10 cellular contexts compared by ENCODE assay signal in genomic region chr12:6602526-6602925, GRCh38. TPM values are rescaled to one million over a fixed set of nuclear protein-coding genes. Genes with fewer than 3 reads are reported as not detected.
DNase-seq lines count a peak whose midpoint lies in the region; ATAC-seq, FAIRE-seq and TF ChIP-seq lines count a peak whose summit lies in the region.
"Had no signal": no experiment of that assay in that cellular context is flagged by ENCODE, and none has a peak within 500 bp of the region (broad histone marks: within the 10 kb centered on the region; RNA-seq: fewer than 3 reads in every experiment).

No MANE protein-coding gene starts in this region.

- no peak for ATAC-seq in stimulated activated naive CD8-positive, alpha-beta T cell treated with anti-CD3 and anti-CD28 coated beads, Interleukin-15, amount 100 ng/mL, for 72 hours

- H3K9me3 Mint-ChIP-seq in T-helper 1 cell treated with Interleukin-12 subunit alpha and Interleukin-12 subunit beta and Interleukin-4 antibody, amounts not matched to agents 30 μg/mL and 1 μg/mL, for 36 hours, result no peaks in the 10 kb centered on the region
- no peaks in the 10 kb centered on the region for H3K9me3 Mint-ChIP-seq in activated CD4-positive, alpha-beta memory T cell treated with anti-CD3 and anti-CD28 coated beads for 36 hours
- H3K9me3 Mint-ChIP-seq in glutamatergic neuron (ENCODE audit: unreplicated experiment), result peaks cover 33% of the 10 kb centered on the region
- no peaks in the 10 kb centered on the region for H3K9me3 Mint-ChIP-seq in stimulated activated naive CD8-positive, alpha-beta T cell treated with anti-CD3 and anti-CD28 coated beads, Interleukin-15, amount 100 ng/mL, for 72 hours

- no peak for TF ChIP-seq CTCF in glutamatergic neuron (IDR thresholded peaks at IDR 0.05; ENCODE audit: partially characterized antibody, unreplicated experiment)

- intact Hi-C loops in activated CD4-positive, alpha-beta memory T cell treated with anti-CD3 and anti-CD28 coated beads for 36 hours (cut with micrococcal nuclease), result no loop called here

- H3K4me3 Mint-ChIP-seq in T-helper 1 cell treated with Interleukin-12 subunit alpha and Interleukin-12 subunit beta and Interleukin-4 antibody, amounts not matched to agents 30 μg/mL and 1 μg/mL, for 36 hours, result no peak overlapping the region
- peak overlapping the region; percentile 56 for H3K4me3 Mint-ChIP-seq in activated CD4-positive, alpha-beta memory T cell treated with anti-CD3 and anti-CD28 coated beads for 36 hours
- H3K4me3 Mint-ChIP-seq in glutamatergic neuron (ENCODE audit: unreplicated experiment), result peak overlapping the region; percentile 100
- H3K4me3 Mint-ChIP-seq in stimulated activated naive CD8-positive, alpha-beta T cell treated with anti-CD3 and anti-CD28 coated beads, Interleukin-15, amount 100 ng/mL, for 72 hours, result peak overlapping the region in 1 of 2 donors; percentile 84

- POLR2A ChIA-PET in activated CD4-positive, alpha-beta memory T cell treated with anti-CD3 and anti-CD28 coated beads for 36 hours (lab: Charles Lee), result interaction anchor here (0.6 to 1.2 kb wide), 4 partner anchors 28 to 341 kb away, joined by 3 to 6 read pairs (median 3); partner anchors contain the start of genes C12orf57 and RNU7-1

- CTCF ChIA-PET in activated CD4-positive, alpha-beta memory T cell treated with anti-CD3 and anti-CD28 coated beads for 36 hours (lab: Charles Lee), result interaction anchor here (0.7 to 1.9 kb wide), 5 partner anchors 14 to 176 kb away, joined by 3 to 6 read pairs (median 4); no protein-coding TSS in a partner anchor

- H3K27me3 Mint-ChIP-seq in T-helper 1 cell treated with Interleukin-12 subunit alpha and Interleukin-12 subunit beta and Interleukin-4 antibody, amounts not matched to agents 30 μg/mL and 1 μg/mL, for 36 hours (ENCODE audit: low read depth), result no peaks in the 10 kb centered on the region
- H3K27me3 Mint-ChIP-seq in activated CD4-positive, alpha-beta memory T cell treated with anti-CD3 and anti-CD28 coated beads for 36 hours, result no peaks in the 10 kb centered on the region
- H3K27me3 Mint-ChIP-seq in glutamatergic neuron (ENCODE audit: unreplicated experiment), result peaks cover 25% of the 10 kb centered on the region
- H3K27me3 Mint-ChIP-seq in stimulated activated naive CD8-positive, alpha-beta T cell treated with anti-CD3 and anti-CD28 coated beads, Interleukin-15, amount 100 ng/mL, for 72 hours, result no peaks in the 10 kb centered on the region

- H3K4me1 Mint-ChIP-seq in T-helper 1 cell treated with Interleukin-12 subunit alpha and Interleukin-12 subunit beta and Interleukin-4 antibody, amounts not matched to agents 30 μg/mL and 1 μg/mL, for 36 hours (ENCODE audit: low read depth), result peaks cover 39% of the 10 kb centered on the region
- H3K4me1 Mint-ChIP-seq in activated CD4-positive, alpha-beta memory T cell treated with anti-CD3 and anti-CD28 coated beads for 36 hours (ENCODE audit: low read depth), result peaks cover 38% of the 10 kb centered on the region
- H3K4me1 Mint-ChIP-seq in glutamatergic neuron (ENCODE audit: low read depth, unreplicated experiment), result peaks cover 38% of the 10 kb centered on the region
- H3K4me1 Mint-ChIP-seq in stimulated activated naive CD8-positive, alpha-beta T cell treated with anti-CD3 and anti-CD28 coated beads, Interleukin-15, amount 100 ng/mL, for 72 hours, result peaks cover 56% of the 10 kb centered on the region

- DNase-seq in T-helper 1 cell (no peak), glutamatergic neuron (no peak), mucosa of gallbladder (ENCODE audit: low spot score) (no peak), NCI-H1092 (lab: John Stamatoyannopoulos, UW) (no peak), HTR-8/SVneo (ENCODE audit: insufficient read length, low spot score) (no peak)
- no peak for DNase-seq in activated CD4-positive, alpha-beta memory T cell treated with anti-CD3 and anti-CD28 coated beads for 36 hours
- DNase-seq in stimulated activated naive CD8-positive, alpha-beta T cell treated with anti-CD3 and anti-CD28 coated beads, Interleukin-15, amount 100 ng/mL, for 72 hours, result no peak
- DNase-seq: activated CD8-positive, alpha-beta memory T cell treated with anti-CD3 and anti-CD28 coated beads for 24 hours had no signal

- H3K27ac Mint-ChIP-seq in T-helper 1 cell treated with Interleukin-12 subunit alpha and Interleukin-12 subunit beta and Interleukin-4 antibody, amounts not matched to agents 30 μg/mL and 1 μg/mL, for 36 hours, result peak overlapping the region; percentile 68
- H3K27ac Mint-ChIP-seq in activated CD4-positive, alpha-beta memory T cell treated with anti-CD3 and anti-CD28 coated beads for 36 hours, result peak overlapping the region; percentile 77
- H3K27ac Mint-ChIP-seq in glutamatergic neuron (ENCODE audit: unreplicated experiment), result peak overlapping the region; percentile 95
- H3K27ac Mint-ChIP-seq in stimulated activated naive CD8-positive, alpha-beta T cell treated with anti-CD3 and anti-CD28 coated beads, Interleukin-15, amount 100 ng/mL, for 72 hours, result peak overlapping the region; percentile 87 to 89

- FAIRE-seq in HTR-8/SVneo (lab: Jason Lieb, UNC), result no peak

- peaks cover 61% of the 10 kb centered on the region for H3K36me3 Mint-ChIP-seq in T-helper 1 cell treated with Interleukin-12 subunit alpha and Interleukin-12 subunit beta and Interleukin-4 antibody, amounts not matched to agents 30 μg/mL and 1 μg/mL, for 36 hours (ENCODE audit: low read depth)
- peaks cover 73% of the 10 kb centered on the region for H3K36me3 Mint-ChIP-seq in activated CD4-positive, alpha-beta memory T cell treated with anti-CD3 and anti-CD28 coated beads for 36 hours
- peaks cover 23% of the 10 kb centered on the region for H3K36me3 Mint-ChIP-seq in glutamatergic neuron (ENCODE audit: unreplicated experiment)

RNA-seq across cellular contexts. Expression of gene CHD4, which starts 4.7 kb away (rescaled TPM):
- total RNA-seq in activated CD4-positive, alpha-beta memory T cell treated with anti-CD3 and anti-CD28 coated beads for 36 hours, result 100 to 1,000 TPM; 302 to 305 TPM
- total RNA-seq in glutamatergic neuron (ENCODE audit: unreplicated experiment) (957 TPM), mucosa of gallbladder (220 TPM)

RNA-seq across cellular contexts. Expression of gene LPAR5, which starts 33.2 kb away (rescaled TPM):
- 1 to 10 TPM; 4.7 to 4.8 TPM for total RNA-seq in activated CD4-positive, alpha-beta memory T cell treated with anti-CD3 and anti-CD28 coated beads for 36 hours
- total RNA-seq in glutamatergic neuron (ENCODE audit: unreplicated experiment) (not detected), mucosa of gallbladder (15.0 TPM)

RNA-seq across cellular contexts. Expression of gene NOP2, which starts 34.4 kb away (rescaled TPM):
- total RNA-seq in activated CD4-positive, alpha-beta memory T cell treated with anti-CD3 and anti-CD28 coated beads for 36 hours, result 10 to 100 TPM; 74.9 to 82.2 TPM
- total RNA-seq in glutamatergic neuron (ENCODE audit: unreplicated experiment) (53.5 TPM), mucosa of gallbladder (19.2 TPM)

RNA-seq across cellular contexts. Expression of gene ACRBP, which starts 44.7 kb away (rescaled TPM):
- total RNA-seq in activated CD4-positive, alpha-beta memory T cell treated with anti-CD3 and anti-CD28 coated beads for 36 hours, result 1 to 10 TPM in 1 of 2 experiments, under 1 TPM in 1; 0.63 to 1.2 TPM
- total RNA-seq in glutamatergic neuron (ENCODE audit: unreplicated experiment), result 2.5 TPM
- 9.8 TPM for total RNA-seq in mucosa of gallbladder
- total RNA-seq: A172 had no signal

RNA-seq across cellular contexts. Expression of gene IFFO1, which starts 46.7 kb away (rescaled TPM):
- 10 to 100 TPM; 10.9 to 12.4 TPM for total RNA-seq in activated CD4-positive, alpha-beta memory T cell treated with anti-CD3 and anti-CD28 coated beads for 36 hours
- 50.3 TPM for total RNA-seq in glutamatergic neuron (ENCODE audit: unreplicated experiment)
- total RNA-seq in mucosa of gallbladder, result 14.2 TPM
